1 cellular context compared by ENCODE assay signal in the genomic region with DNA sequence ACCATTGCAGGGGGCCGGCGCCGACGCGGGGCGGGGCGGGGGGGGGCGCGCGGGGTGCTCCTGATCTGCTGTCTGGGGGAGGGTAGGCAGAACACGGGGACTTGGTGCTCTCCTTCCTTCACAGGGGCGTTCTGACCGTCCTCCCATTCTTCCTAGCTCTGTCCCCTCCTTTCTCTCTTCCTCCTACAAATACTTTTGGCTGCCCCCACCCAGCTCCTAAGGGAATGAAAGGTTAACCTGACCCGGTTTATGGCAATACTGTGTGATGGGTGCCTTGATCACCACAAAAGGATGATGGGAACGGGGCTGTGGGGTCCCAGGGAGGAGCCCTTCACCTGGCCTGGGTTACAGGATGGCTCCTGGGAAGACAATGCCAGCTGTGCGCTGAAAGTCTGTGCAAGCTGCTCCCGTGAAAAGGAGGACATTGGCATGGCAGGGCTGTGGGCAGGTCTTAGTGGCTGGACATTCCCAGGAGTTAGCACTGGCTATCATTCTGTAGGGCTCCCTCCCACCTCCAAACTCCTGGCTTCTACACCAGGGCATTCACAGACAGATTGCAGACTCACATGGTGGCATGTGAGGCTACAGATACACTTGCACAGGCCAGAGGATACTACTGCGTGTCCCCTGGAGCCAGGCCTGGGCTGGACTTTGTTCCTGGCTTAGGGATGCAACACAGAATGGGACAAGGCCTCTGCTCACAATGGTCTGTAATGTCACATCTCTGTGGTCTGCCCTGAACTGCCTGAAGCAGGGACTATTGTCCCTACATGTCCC.
TF ChIP-seq lines count a peak whose summit lies in the region.

No MANE protein-coding gene starts in this region.

TF ChIP-seq in HepG2, 621 proteins besides CTCF, POLR2A, EP300 and RAD21 (continued from another document and continues in another):
- TF ChIP-seq HBP1 (CRISPR knock-in tag; IDR thresholded peaks at IDR 0.05; ENCODE audit: low read depth) (peak; percentile 81), ZFP36L1 (CRISPR knock-in tag; IDR thresholded peaks at IDR 0.05) (no peak), IKZF4 (CRISPR knock-in tag; IDR thresholded peaks at IDR 0.05; ENCODE audit: borderline replicate concordance, low read depth, not compliant biosample characterization) (peak; percentile 0), MXI1 (IDR thresholded peaks at IDR 0.05; ENCODE audit: borderline replicate concordance, low read depth, low read length) (no peak; the same call in 2 of the 3 replicates), REPIN1 (CRISPR knock-in tag; IDR thresholded peaks at IDR 0.05; ENCODE audit: borderline replicate concordance, low read depth) (no peak), ZNF431 (CRISPR knock-in tag; IDR thresholded peaks at IDR 0.05; ENCODE audit: borderline replicate concordance, low read depth) (0 out of 2 replicates have a peak, but pooled peaks have one; percentile 28), SOX5 (CRISPR knock-in tag; IDR thresholded peaks at IDR 0.05; ENCODE audit: borderline replicate concordance) (peak; percentile 31; the same call in 1 of the 2 replicates), ZHX2 (IDR thresholded peaks at IDR 0.05; ENCODE audit: low read depth) (peak; percentile 53; the same call in 1 of the 2 replicates), ZHX2 (CRISPR knock-in tag; IDR thresholded peaks at IDR 0.05; ENCODE audit: borderline replicate concordance) (no peak), ZNF784 (CRISPR knock-in tag; IDR thresholded peaks at IDR 0.05; ENCODE audit: borderline replicate concordance) (no peak), SRSF9 (IDR thresholded peaks at IDR 0.05; ENCODE audit: borderline replicate concordance, insufficient read depth, low read depth, low read length, poor library complexity, severe bottlenecking) (no peak), ZNF382 (CRISPR knock-in tag; IDR thresholded peaks at IDR 0.05; ENCODE audit: borderline replicate concordance) (no peak), TARDBP (CRISPR knock-in tag; IDR thresholded peaks at IDR 0.05) (peak; percentile 74), ZNF766 (CRISPR knock-in tag; IDR thresholded peaks at IDR 0.05; ENCODE audit: borderline replicate concordance) (no peak), FOXK1 (CRISPR knock-in tag; IDR thresholded peaks at IDR 0.05; ENCODE audit: borderline replicate concordance, low read depth) (no peak), AFF4 (CRISPR knock-in tag; IDR thresholded peaks at IDR 0.05) (peak; percentile 53; the same call in 1 of the 2 replicates)
- TF ChIP-seq, protein P1, sequence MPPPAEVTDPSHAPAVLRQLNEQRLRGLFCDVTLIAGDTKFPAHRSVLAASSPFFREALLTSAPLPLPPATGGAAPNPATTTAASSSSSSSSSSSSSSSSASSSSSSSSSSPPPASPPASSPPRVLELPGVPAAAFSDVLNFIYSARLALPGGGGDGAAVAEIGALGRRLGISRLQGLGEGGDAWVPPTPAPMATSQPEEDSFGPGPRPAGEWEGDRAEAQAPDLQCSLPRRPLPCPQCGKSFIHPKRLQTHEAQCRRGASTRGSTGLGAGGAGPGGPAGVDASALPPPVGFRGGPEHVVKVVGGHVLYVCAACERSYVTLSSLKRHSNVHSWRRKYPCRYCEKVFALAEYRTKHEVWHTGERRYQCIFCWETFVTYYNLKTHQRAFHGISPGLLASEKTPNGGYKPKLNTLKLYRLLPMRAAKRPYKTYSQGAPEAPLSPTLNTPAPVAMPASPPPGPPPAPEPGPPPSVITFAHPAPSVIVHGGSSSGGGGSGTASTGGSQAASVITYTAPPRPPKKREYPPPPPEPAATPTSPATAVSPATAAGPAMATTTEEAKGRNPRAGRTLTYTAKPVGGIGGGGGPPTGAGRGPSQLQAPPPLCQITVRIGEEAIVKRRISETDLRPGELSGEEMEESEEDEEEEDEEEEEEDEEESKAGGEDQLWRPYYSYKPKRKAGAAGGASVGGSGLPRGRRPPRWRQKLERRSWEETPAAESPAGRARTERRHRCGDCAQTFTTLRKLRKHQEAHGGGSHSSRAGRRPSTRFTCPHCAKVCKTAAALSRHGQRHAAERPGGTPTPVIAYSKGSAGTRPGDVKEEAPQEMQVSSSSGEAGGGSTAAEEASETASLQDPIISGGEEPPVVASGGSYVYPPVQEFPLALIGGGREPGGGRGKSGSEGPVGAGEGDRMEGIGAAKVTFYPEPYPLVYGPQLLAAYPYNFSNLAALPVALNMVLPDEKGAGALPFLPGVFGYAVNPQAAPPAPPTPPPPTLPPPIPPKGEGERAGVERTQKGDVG (CRISPR knock-in tag; IDR thresholded peaks at IDR 0.05; ENCODE audit: borderline replicate concordance) = 0 out of 2 replicates have a peak, but pooled peaks have one; percentile 38
- TF ChIP-seq, protein P2, sequence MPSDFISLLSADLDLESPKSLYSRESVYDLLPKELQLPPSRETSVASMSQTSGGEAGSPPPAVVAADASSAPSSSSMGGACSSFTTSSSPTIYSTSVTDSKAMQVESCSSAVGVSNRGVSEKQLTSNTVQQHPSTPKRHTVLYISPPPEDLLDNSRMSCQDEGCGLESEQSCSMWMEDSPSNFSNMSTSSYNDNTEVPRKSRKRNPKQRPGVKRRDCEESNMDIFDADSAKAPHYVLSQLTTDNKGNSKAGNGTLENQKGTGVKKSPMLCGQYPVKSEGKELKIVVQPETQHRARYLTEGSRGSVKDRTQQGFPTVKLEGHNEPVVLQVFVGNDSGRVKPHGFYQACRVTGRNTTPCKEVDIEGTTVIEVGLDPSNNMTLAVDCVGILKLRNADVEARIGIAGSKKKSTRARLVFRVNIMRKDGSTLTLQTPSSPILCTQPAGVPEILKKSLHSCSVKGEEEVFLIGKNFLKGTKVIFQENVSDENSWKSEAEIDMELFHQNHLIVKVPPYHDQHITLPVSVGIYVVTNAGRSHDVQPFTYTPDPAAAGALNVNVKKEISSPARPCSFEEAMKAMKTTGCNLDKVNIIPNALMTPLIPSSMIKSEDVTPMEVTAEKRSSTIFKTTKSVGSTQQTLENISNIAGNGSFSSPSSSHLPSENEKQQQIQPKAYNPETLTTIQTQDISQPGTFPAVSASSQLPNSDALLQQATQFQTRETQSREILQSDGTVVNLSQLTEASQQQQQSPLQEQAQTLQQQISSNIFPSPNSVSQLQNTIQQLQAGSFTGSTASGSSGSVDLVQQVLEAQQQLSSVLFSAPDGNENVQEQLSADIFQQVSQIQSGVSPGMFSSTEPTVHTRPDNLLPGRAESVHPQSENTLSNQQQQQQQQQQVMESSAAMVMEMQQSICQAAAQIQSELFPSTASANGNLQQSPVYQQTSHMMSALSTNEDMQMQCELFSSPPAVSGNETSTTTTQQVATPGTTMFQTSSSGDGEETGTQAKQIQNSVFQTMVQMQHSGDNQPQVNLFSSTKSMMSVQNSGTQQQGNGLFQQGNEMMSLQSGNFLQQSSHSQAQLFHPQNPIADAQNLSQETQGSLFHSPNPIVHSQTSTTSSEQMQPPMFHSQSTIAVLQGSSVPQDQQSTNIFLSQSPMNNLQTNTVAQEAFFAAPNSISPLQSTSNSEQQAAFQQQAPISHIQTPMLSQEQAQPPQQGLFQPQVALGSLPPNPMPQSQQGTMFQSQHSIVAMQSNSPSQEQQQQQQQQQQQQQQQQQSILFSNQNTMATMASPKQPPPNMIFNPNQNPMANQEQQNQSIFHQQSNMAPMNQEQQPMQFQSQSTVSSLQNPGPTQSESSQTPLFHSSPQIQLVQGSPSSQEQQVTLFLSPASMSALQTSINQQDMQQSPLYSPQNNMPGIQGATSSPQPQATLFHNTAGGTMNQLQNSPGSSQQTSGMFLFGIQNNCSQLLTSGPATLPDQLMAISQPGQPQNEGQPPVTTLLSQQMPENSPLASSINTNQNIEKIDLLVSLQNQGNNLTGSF (CRISPR knock-in tag; IDR thresholded peaks at IDR 0.05) = 0 out of 2 replicates have a peak, but pooled peaks have one; percentile 50
- TF ChIP-seq, protein P3, sequence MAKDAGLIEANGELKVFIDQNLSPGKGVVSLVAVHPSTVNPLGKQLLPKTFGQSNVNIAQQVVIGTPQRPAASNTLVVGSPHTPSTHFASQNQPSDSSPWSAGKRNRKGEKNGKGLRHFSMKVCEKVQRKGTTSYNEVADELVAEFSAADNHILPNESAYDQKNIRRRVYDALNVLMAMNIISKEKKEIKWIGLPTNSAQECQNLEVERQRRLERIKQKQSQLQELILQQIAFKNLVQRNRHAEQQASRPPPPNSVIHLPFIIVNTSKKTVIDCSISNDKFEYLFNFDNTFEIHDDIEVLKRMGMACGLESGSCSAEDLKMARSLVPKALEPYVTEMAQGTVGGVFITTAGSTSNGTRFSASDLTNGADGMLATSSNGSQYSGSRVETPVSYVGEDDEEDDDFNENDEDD (CRISPR knock-in tag; IDR thresholded peaks at IDR 0.05; ENCODE audit: borderline replicate concordance) = 0 out of 2 replicates have a peak, but pooled peaks have one; percentile 20
- TF ChIP-seq, protein P4, sequence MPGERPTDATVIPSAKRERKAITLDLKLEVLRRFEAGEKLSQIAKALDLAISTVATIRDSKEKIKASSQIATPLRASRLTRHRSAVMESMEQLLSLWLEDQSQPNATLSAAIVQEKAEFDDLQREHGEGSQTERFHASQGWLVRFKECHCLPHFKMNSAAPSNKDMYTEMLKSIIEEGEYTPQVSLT (CRISPR knock-in tag; IDR thresholded peaks at IDR 0.05; ENCODE audit: borderline replicate concordance, low read depth) = no peak
